In the genomic region with DNA sequence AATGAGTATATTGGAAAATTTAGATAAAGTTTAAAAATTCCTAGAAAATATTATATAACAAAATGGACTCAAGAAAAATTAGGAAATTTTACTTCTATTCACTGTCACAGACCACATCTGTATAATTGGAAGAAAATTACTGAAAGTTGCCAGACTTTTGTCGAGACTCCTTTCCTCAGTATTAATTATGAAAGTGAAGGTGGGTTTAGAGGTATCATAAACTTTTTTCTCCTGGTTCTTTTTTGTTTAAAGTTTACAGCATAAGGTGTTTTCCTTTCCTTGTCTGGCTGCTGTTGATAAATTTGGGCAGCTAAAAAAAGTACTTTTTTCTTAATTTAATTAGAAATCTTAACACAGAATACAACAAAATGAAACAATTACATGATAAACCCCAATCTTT, we compare ENCODE assay signal across 27 cellular contexts. TPM values are rescaled to one million over a fixed set of nuclear protein-coding genes. Genes with fewer than 3 reads are reported as not detected.
"Had no signal": no experiment of that assay in that cellular context is flagged by ENCODE, and none has a peak within 500 bp of the region (broad histone marks: within the 10 kb centered on the region; RNA-seq: fewer than 3 reads in every experiment).

No MANE protein-coding gene starts in this region.

- H3K9ac ChIP-seq: KMS-11 had no signal

- H3K4me1 Mint-ChIP-seq: IgD-negative memory B cell had no signal

- FAIRE-seq: HTR-8/SVneo, K562, RCC 7860 had no signal

- H3K36me3 Mint-ChIP-seq: IgD-negative memory B cell had no signal

- ATAC-seq: K562 had no signal

- DNase-seq: Kasumi-1, MM.1S, NCI-H1092 treated with DMSO at 0.1 percent for 48 hours, NCI-H1436, NCI-H187, NCI-H2029, NCI-H2081 treated with DMSO at 0.1 percent for 48 hours, NCI-H2171, NCI-H226, NCI-H446, NCI-H510A, NCI-H524 treated with DMSO at 0.1 percent for 48 hours, NCI-H69, NCI-H774, Right ventricle myocardium superior, RPMI8226, SIG-M5, T-helper 1 cell had no signal

- H3K4me3 ChIP-seq: K562, SJSA1, SK-N-MC had no signal

- H3K27ac ChIP-seq: HL-60, KMS-11, SJSA1, SK-N-MC had no signal

- H3K4me3 Mint-ChIP-seq: IgD-negative memory B cell had no signal

- H3K27me3 Mint-ChIP-seq: IgD-negative memory B cell had no signal

- H3K36me3 ChIP-seq: SJSA1 had no signal

- H3K9me3 ChIP-seq: SJSA1 had no signal

- H3K27ac Mint-ChIP-seq: IgD-negative memory B cell had no signal

- H3K4me2 ChIP-seq: KMS-11 had no signal

- H3K27me3 ChIP-seq: SJSA1 had no signal

- H3K4me1 ChIP-seq: SJSA1 had no signal

RNA-seq across cellular contexts. Expression of a gene that starts 6.7 kb away (rescaled TPM):
- total RNA-seq: K562, M059J, Right ventricle myocardium superior, SJSA1 had no signal
- polyA plus RNA-seq: IgD-negative memory B cell had no signal

RNA-seq across cellular contexts. Expression of a gene that starts 20.6 kb away (rescaled TPM):
- total RNA-seq: M059J, Right ventricle myocardium superior, SJSA1 had no signal
